In genomic region chr6:23394699-23395098, GRCh38 we compare ENCODE assay signal across 22 cellular contexts.
"Had no signal": no experiment of that assay in that cellular context is flagged by ENCODE, and none has a peak within 500 bp of the region (broad histone marks: within the 10 kb centered on the region; RNA-seq: fewer than 3 reads in every experiment).

No MANE protein-coding gene starts in this region.

- H3K9me3 ChIP-seq: colonic mucosa, gastrocnemius medialis, heart left ventricle, left lung, sigmoid colon, upper lobe of right lung had no signal

- H3K36me3 Mint-ChIP-seq: activated CD4-positive, alpha-beta memory T cell treated with anti-CD3 and anti-CD28 coated beads for 36 hours; activated naive CD4-positive, alpha-beta T cell treated with anti-CD3 and anti-CD28 coated beads, Interleukin-2, amount 50 U/mL, for 72 hours had no signal

- FAIRE-seq: kidney, TTC549 had no signal

- H3K36me3 ChIP-seq: brain microvascular endothelial cell, colonic mucosa, gastrocnemius medialis, heart left ventricle, left lung, sigmoid colon, upper lobe of right lung had no signal

- ATAC-seq: activated naive CD4-positive, alpha-beta T cell treated with anti-CD3 and anti-CD28 coated beads, Interleukin-2, amount 50 U/mL, for 72 hours; gastrocnemius medialis; heart left ventricle; left lung; upper lobe of right lung had no signal

- H3K27ac ChIP-seq: brain microvascular endothelial cell, colonic mucosa, gastrocnemius medialis, heart left ventricle, left lung, sigmoid colon, upper lobe of right lung had no signal

- H3K4me3 Mint-ChIP-seq: activated CD4-positive, alpha-beta memory T cell treated with anti-CD3 and anti-CD28 coated beads for 36 hours; activated T-helper 1 cell treated with anti-CD3 and anti-CD28 coated beads, Interleukin-12 subunit alpha, Interleukin-12 subunit beta, Interleukin-2, Interleukin-4 antibody, amounts not matched to agents 30 ng/mL and 10 ng/mL and 1 ng/mL, durations not matched to agents 14 hours and 24 hours and 36 hours; neural crest cell; T-helper 2 cell treated with Interferon-gamma antibody and Interleukin-4, amounts not matched to agents 5 μg/mL and 100 μg/mL, for 36 hours had no signal

- H3K27me3 ChIP-seq: brain microvascular endothelial cell, colonic mucosa, gastrocnemius medialis, heart left ventricle, left lung, sigmoid colon, upper lobe of right lung had no signal

- H3K27me3 Mint-ChIP-seq: activated CD4-positive, alpha-beta memory T cell treated with anti-CD3 and anti-CD28 coated beads for 36 hours had no signal

- H3K4me1 ChIP-seq: colonic mucosa, gastrocnemius medialis, heart left ventricle, left lung, sigmoid colon, upper lobe of right lung had no signal

- H3K4me3 ChIP-seq: colonic mucosa, gastrocnemius medialis, heart left ventricle, left lung, sigmoid colon, upper lobe of right lung had no signal

- H3K9me3 Mint-ChIP-seq: activated T-helper 1 cell treated with anti-CD3 and anti-CD28 coated beads, Interleukin-12 subunit alpha, Interleukin-12 subunit beta, Interleukin-2, Interleukin-4 antibody, amounts not matched to agents 30 ng/mL and 10 ng/mL and 1 ng/mL, durations not matched to agents 14 hours and 24 hours and 36 hours; neural crest cell; T-helper 2 cell treated with Interferon-gamma antibody and Interleukin-4, amounts not matched to agents 5 μg/mL and 100 μg/mL, for 36 hours had no signal

- DNase-seq: activated CD4-positive, alpha-beta memory T cell treated with anti-CD3 and anti-CD28 coated beads for 36 hours; activated CD4-positive, alpha-beta T cell treated with anti-CD3 and anti-CD28 coated beads for 4 hours; activated gamma-delta T cell treated with Interleukin-2 at 50 U/mL for 16 hours; activated T-cell treated with anti-CD3 and anti-CD28 coated beads for 4 hours; amygdala; brain microvascular endothelial cell; central memory CD4-positive, alpha-beta T cell; colonic mucosa; gastrocnemius medialis; heart left ventricle; kidney; left lung; midbrain; sigmoid colon; stimulated activated CD8-positive, alpha-beta memory T cell treated with anti-CD3 and anti-CD28 coated beads, Interleukin-4, amount 100 ng/mL, for 48 hours; stimulated activated naive CD4-positive, alpha-beta T cell; upper lobe of right lung had no signal

- H3K27ac Mint-ChIP-seq: activated CD4-positive, alpha-beta memory T cell treated with anti-CD3 and anti-CD28 coated beads for 36 hours; activated naive CD4-positive, alpha-beta T cell treated with anti-CD3 and anti-CD28 coated beads, Interleukin-2, amount 50 U/mL, for 72 hours; activated T-helper 1 cell treated with anti-CD3 and anti-CD28 coated beads, Interleukin-12 subunit alpha, Interleukin-12 subunit beta, Interleukin-2, Interleukin-4 antibody, amounts not matched to agents 30 ng/mL and 10 ng/mL and 1 ng/mL, durations not matched to agents 14 hours and 24 hours and 36 hours; T-helper 2 cell treated with Interferon-gamma antibody and Interleukin-4, amounts not matched to agents 5 μg/mL and 100 μg/mL, for 36 hours had no signal
